Comparison of ENCODE assay signal across 17 cellular contexts in genomic region chr5:534743-535671, GRCh38. TPM values are rescaled to one million over a fixed set of nuclear protein-coding genes. Genes with fewer than 3 reads are reported as not detected.
A peak's percentile ranks its signal among the peaks of the same experiment; 100 is the strongest.
DNase-seq lines count a peak whose midpoint lies in the region; ATAC-seq and TF ChIP-seq lines count a peak whose summit lies in the region.
"Had no signal": no experiment of that assay in that cellular context is flagged by ENCODE, and none has a peak within 500 bp of the region (broad histone marks: within the 10 kb centered on the region; RNA-seq: fewer than 3 reads in every experiment).

No MANE protein-coding gene starts in this region.

- no peaks in the 10 kb centered on the region for H3K36me3 ChIP-seq in neuronal stem cell (replicated peaks in 1 of 2; ENCODE audit: control insufficient read depth in 2 of 2, insufficient read depth in 2 of 2, low read length in 2 of 2)
- no peaks in the 10 kb centered on the region for H3K36me3 ChIP-seq in smooth muscle cell (ENCODE audit: low read depth)

- no peak overlapping the region for H2BK120ac ChIP-seq in H9 (ENCODE audit: low read depth, low read length, poor library complexity, severe bottlenecking)
- peak overlapping the region; percentile 87 for H2BK120ac ChIP-seq in neuronal stem cell (ENCODE audit: low read depth, low read length)

- no peak overlapping the region for H3K27ac Mint-ChIP-seq in H9
- H3K27ac Mint-ChIP-seq: CD8-positive, alpha-beta T cell had no signal

- H2BK20ac ChIP-seq in H9 (ENCODE audit: low read depth, low read length, poor library complexity, severe bottlenecking) = no peak overlapping the region

- H3K9me3 Mint-ChIP-seq in H9 = no peaks in the 10 kb centered on the region; a peak in 1 of 5 replicates
- H3K9me3 Mint-ChIP-seq: CD8-positive, alpha-beta T cell had no signal

- WGBS in H9 (ENCODE audit: extremely low coverage, insufficient read length, low lambda C conversion rate) = no CpG with 5 or more reads among the region's 41 CpGs
- WGBS in neuronal stem cell (ENCODE audit: extremely low coverage in 2 of 2, insufficient read length in 2 of 2, insufficient replicate concordance in 1 of 2), 2 donors = no CpG with 5 or more reads among the region's 41 CpGs
- 95% methylated on average over 33 of the region's 41 CpGs for WGBS in smooth muscle cell (ENCODE audit: low lambda C conversion rate)

- no peak overlapping the region for H3T11ph ChIP-seq in H9 (ENCODE audit: low read length)

- H4K8ac ChIP-seq in H9 (replicated peaks; ENCODE audit: insufficient read length, low read depth, low read length) (no peak overlapping the region), neuronal stem cell (ENCODE audit: low read depth, low read length) (no peak overlapping the region)

- H3K4me3 ChIP-seq in neuronal stem cell (ENCODE audit: low read length in 2 of 2) (no peak overlapping the region), smooth muscle cell (no peak overlapping the region)

- H2BK12ac ChIP-seq in H9 (ENCODE audit: insufficient read length, low read depth, low read length) (no peak overlapping the region), neuronal stem cell (ENCODE audit: low read length) (peak overlapping the region; percentile 90)

- H3K4me2 ChIP-seq in H9 (ENCODE audit: insufficient read depth, insufficient read length, low read length) = no peak overlapping the region
- no peak overlapping the region for H3K4me2 ChIP-seq in neuronal stem cell (ENCODE audit: insufficient read depth, low read length, poor library complexity, severe bottlenecking)
- no peak overlapping the region for H3K4me2 ChIP-seq in smooth muscle cell

- no peak overlapping the region for H3K56ac ChIP-seq in H9 (ENCODE audit: insufficient read length, low read depth, low read length)

- H3K9me3 ChIP-seq in H9 (ENCODE audit: control insufficient read depth, low read depth, low read length) (no peaks in the 10 kb centered on the region), neuronal stem cell (replicated peaks in 1 of 2; ENCODE audit: control insufficient read depth in 2 of 2, insufficient read depth in 1 of 2, low read depth in 1 of 2, low read length in 2 of 2) (no peaks in the 10 kb centered on the region), smooth muscle cell (replicated peaks; ENCODE audit: low read depth) (no peaks in the 10 kb centered on the region)

- H4K20me1 ChIP-seq in H9 (ENCODE audit: control insufficient read depth, insufficient read depth, insufficient read length) (peaks cover 3% of the 10 kb centered on the region), smooth muscle cell (ENCODE audit: low read depth) (no peaks in the 10 kb centered on the region)

- H3K14ac ChIP-seq in H9 (ENCODE audit: insufficient read depth, low read length) (peak overlapping the region; percentile 73; the same call in 1 of the 2 replicates), neuronal stem cell (ENCODE audit: low read length) (peak overlapping the region; percentile 82)

- H3K18ac ChIP-seq in H9 (ENCODE audit: insufficient read length, low read depth, low read length) = no peak overlapping the region
- H3K18ac ChIP-seq in neuronal stem cell (ENCODE audit: low read length) = peak overlapping the region; percentile 44

- H3K79me2 ChIP-seq in H9 (ENCODE audit: insufficient read depth, low read length) = no peaks in the 10 kb centered on the region
- no peaks in the 10 kb centered on the region for H3K79me2 ChIP-seq in smooth muscle cell (ENCODE audit: low read depth)

- H3K4me1 Mint-ChIP-seq in H9 = peaks cover 5 to 9% of the 10 kb centered on the region in 2 experiments; a peak in 3 of 4 replicates

- H3F3A ChIP-seq in smooth muscle cell (ENCODE audit: low read depth) = no peaks in the 10 kb centered on the region

- H3K9ac ChIP-seq in H9 (ENCODE audit: extremely low read depth, insufficient read length, low read length) (no peak overlapping the region), neuronal stem cell (ENCODE audit: low read depth, low read length, poor library complexity) (no peak overlapping the region), smooth muscle cell (ENCODE audit: low read depth) (no peak overlapping the region)

- no peak for ATAC-seq in left cardiac atrium
- ATAC-seq in GM18873 (IDR thresholded peaks at IDR 0.05; ENCODE audit: low FRiP score, unreplicated experiment) = no peak
- ATAC-seq in GM18870 (IDR thresholded peaks at IDR 0.05; ENCODE audit: unreplicated experiment) = no peak
- ATAC-seq: CD8-positive, alpha-beta T cell; HCT116; PC-3 had no signal

- no peaks in the 10 kb centered on the region for H3K23me2 ChIP-seq in H9 (ENCODE audit: insufficient read length, low read depth, low read length, poor library complexity, severe bottlenecking)

- H3K4ac ChIP-seq in H9 (ENCODE audit: low read depth, low read length) = no peak overlapping the region
- no peak overlapping the region for H3K4ac ChIP-seq in neuronal stem cell (ENCODE audit: low read length)

- no peak overlapping the region for H2BK5ac ChIP-seq in H9 (ENCODE audit: insufficient read length, low read length)
- peak overlapping the region; percentile 46 for H2BK5ac ChIP-seq in neuronal stem cell (ENCODE audit: low read length)

- H4K5ac ChIP-seq in H9 (ENCODE audit: insufficient read length, low read depth, low read length) = no peak overlapping the region

- H3K27me3 ChIP-seq in H9 (ENCODE audit: insufficient read depth, low read length) (peaks cover 2% of the 10 kb centered on the region; the same call in 1 of the 2 replicates), neuronal stem cell (ENCODE audit: control insufficient read depth in 3 of 3, insufficient read depth in 3 of 3, low read depth in 1 of 3, low read length in 3 of 3) (peaks cover 0 to 67% (median 14%) of the 10 kb centered on the region in 3 experiments), smooth muscle cell (ENCODE audit: low read depth) (peaks cover 18% of the 10 kb centered on the region)

- no peak overlapping the region for H2BK15ac ChIP-seq in H9 (ENCODE audit: low read depth, low read length)
- H2BK15ac ChIP-seq in neuronal stem cell (ENCODE audit: low read length) = peak overlapping the region; percentile 99

- peak; percentile 27 for DNase-seq in activated CD4-positive, CD25-positive, alpha-beta regulatory T cell treated with anti-CD3 and anti-CD28 coated beads, Interleukin-2, amount 50 U/mL, for 72 hours
- no peak for DNase-seq in activated CD4-positive, CD25-positive, alpha-beta regulatory T cell (lab: John Stamatoyannopoulos, UW)
- DNase-seq in H9 = no peak
- DNase-seq in left cardiac atrium = peak; percentile 10
- DNase-seq in neuronal stem cell (ENCODE audit: low spot score) = no peak
- no peak for DNase-seq in smooth muscle cell (lab: John Stamatoyannopoulos, UW; ENCODE audit: unreplicated experiment)
- DNase-seq: CD8-positive, alpha-beta T cell; KBM-7; NCI-H1417 treated with DMSO at 0.1 percent for 48 hours; NCI-H2029 treated with DMSO at 0.1 percent for 48 hours; NCI-H774; PC-3 had no signal

- no peaks in the 10 kb centered on the region for H3K79me1 ChIP-seq in H9 (ENCODE audit: insufficient read depth, low read depth, low read length, poor library complexity, severe bottlenecking)
- H3K79me1 ChIP-seq in neuronal stem cell (ENCODE audit: low read depth, low read length) = no peaks in the 10 kb centered on the region

- H2AFZ ChIP-seq in H9 (ENCODE audit: low read length) (no peak overlapping the region), neuronal stem cell (ENCODE audit: low read length) (no peak overlapping the region), smooth muscle cell (ENCODE audit: low read depth) (no peak overlapping the region)

- H3K27me3 Mint-ChIP-seq in H9 (ENCODE audit: low read depth) = peaks cover 58% of the 10 kb centered on the region

- no peak overlapping the region for H3K27ac ChIP-seq in H9 (ENCODE audit: insufficient read length, low read depth, low read length)
- H3K27ac ChIP-seq in neuronal stem cell (replicated peaks; ENCODE audit: low read length) = no peak overlapping the region
- no peak overlapping the region for H3K27ac ChIP-seq in smooth muscle cell (ENCODE audit: low read depth)
- H3K27ac ChIP-seq: 22Rv1, RWPE1 had no signal

- H3K36me3 Mint-ChIP-seq in H9 (ENCODE audit: insufficient read depth in 1 of 3, low read depth in 3 of 3) = no peaks in the 10 kb centered on the region
- H3K36me3 Mint-ChIP-seq: CD8-positive, alpha-beta T cell had no signal

- H3K4me3 Mint-ChIP-seq in H9 = no peak overlapping the region
- H3K4me3 Mint-ChIP-seq: CD8-positive, alpha-beta T cell had no signal

- intact Hi-C loops in left cardiac atrium (cut with DNase I) = no loop called here

- H2AK5ac ChIP-seq in H9 (ENCODE audit: insufficient read length, low read length) (no peak overlapping the region), neuronal stem cell (ENCODE audit: low read depth, low read length) (peak overlapping the region; percentile 60)

- no peak overlapping the region for H3K23ac ChIP-seq in H9 (ENCODE audit: insufficient read length, low read depth, low read length)
- peak overlapping the region; percentile 43 for H3K23ac ChIP-seq in neuronal stem cell (ENCODE audit: low read depth, low read length, poor library complexity)

- TF ChIP-seq CTCF in H9 (conservative IDR thresholded peaks at IDR 0.05) (no peak), smooth muscle cell (IDR thresholded peaks at IDR 0.05; ENCODE audit: borderline replicate concordance, insufficient read depth, poor library complexity, severe bottlenecking) (no peak)

- H3K4me1 ChIP-seq in H9 (ENCODE audit: insufficient read depth, low read length) (no peaks in the 10 kb centered on the region), neuronal stem cell (ENCODE audit: control insufficient read depth in 2 of 2, insufficient read depth in 1 of 2, low read depth in 1 of 2, low read length in 2 of 2) (peaks cover 29 to 43% of the 10 kb centered on the region in 2 donors), smooth muscle cell (ENCODE audit: low read depth) (no peaks in the 10 kb centered on the region)

- H4K91ac ChIP-seq in H9 (ENCODE audit: insufficient read length, low read depth, low read length) (no peak overlapping the region), neuronal stem cell (ENCODE audit: low read depth, low read length, poor library complexity) (no peak overlapping the region)

RNA-seq across cellular contexts. Expression of gene SLC9A3, which starts 10.8 kb away (rescaled TPM):
- 0.75 and 0.85 TPM in 2 replicates for total RNA-seq in H9 (2021)
- under 1 TPM; 0.77 to 0.99 TPM for total RNA-seq in left cardiac atrium
- polyA plus RNA-seq in neuronal stem cell (2013, experiment 1 of 2) = 3.3 TPM
- polyA plus RNA-seq in neuronal stem cell (2013, experiment 2 of 2) = 3.2 TPM
- total RNA-seq in smooth muscle cell = 1.1 and 1.8 TPM in 2 replicates
- 0.96 and 1.1 TPM in 2 replicates for polyA plus RNA-seq in smooth muscle cell

Comparison
In these comparisons a context has a peak if more than half of its experiments do, and no peak if none do; other contexts are left out.
1. DNase-seq: peak in activated CD4-positive, CD25-positive, alpha-beta regulatory T cell treated with anti-CD3 and anti-CD28 coated beads, Interleukin-2, amount 50 U/mL, for 72 hours (single experiment) and left cardiac atrium (single experiment); none in activated CD4-positive, CD25-positive, alpha-beta regulatory T cell (0 of 4), H9 (single experiment), neuronal stem cell (single experiment) and smooth muscle cell (single experiment).